12 cellular contexts compared by ENCODE assay signal in the genomic region with DNA sequence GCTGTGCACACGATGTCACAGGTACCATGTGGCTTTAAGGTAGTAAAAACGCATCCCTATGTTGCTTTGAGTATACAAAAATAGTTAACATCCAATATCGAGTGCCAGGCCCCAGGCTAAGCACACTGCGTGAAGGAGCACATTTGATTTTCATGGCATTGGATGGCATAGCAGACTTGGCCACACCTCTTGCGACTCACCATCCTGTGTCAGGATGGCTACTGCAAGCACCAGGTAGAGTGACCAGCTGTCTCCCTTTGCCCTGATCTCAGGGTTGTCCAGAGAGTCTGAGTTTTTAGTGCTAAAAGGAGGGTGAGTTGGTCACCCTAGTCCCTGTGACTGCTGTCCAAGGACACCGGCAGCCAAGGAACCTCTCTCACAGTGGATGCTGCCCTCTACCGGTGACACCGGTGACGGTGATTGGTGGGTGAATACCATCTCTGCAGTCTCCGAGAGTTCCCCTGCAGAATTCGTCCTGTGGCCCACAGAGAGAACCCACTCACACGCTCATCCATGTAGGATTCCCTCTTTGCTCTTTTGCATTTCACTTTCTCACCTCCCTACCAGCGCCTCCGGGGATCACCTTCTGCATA.
DNase-seq lines count a peak whose midpoint lies in the region; ATAC-seq, FAIRE-seq and TF ChIP-seq lines count a peak whose summit lies in the region.
"Had no signal": no experiment of that assay in that cellular context is flagged by ENCODE, and none has a peak within 500 bp of the region (broad histone marks: within the 10 kb centered on the region; RNA-seq: fewer than 3 reads in every experiment).

No MANE protein-coding gene starts in this region.

- H3K27me3 ChIP-seq in bronchial epithelial cell (ENCODE audit: control insufficient read depth, insufficient read depth, low read length) (no peaks in the 10 kb centered on the region), keratinocyte (ENCODE audit: control insufficient read depth, extremely low read depth, insufficient read depth, low read length) (no peaks in the 10 kb centered on the region), testis (no peaks in the 10 kb centered on the region)
- H3K27me3 ChIP-seq: upper lobe of left lung had no signal

- H3K4me3 ChIP-seq in bronchial epithelial cell (ENCODE audit: low read depth, low read length) = no peak overlapping the region
- no peak overlapping the region for H3K4me3 ChIP-seq in keratinocyte (ENCODE audit: control insufficient read depth in 2 of 3, extremely low read depth in 1 of 3, insufficient read depth in 2 of 3, low read depth in 1 of 3, low read length in 3 of 3)
- H3K4me3 ChIP-seq in testis = no peak overlapping the region
- H3K4me3 ChIP-seq: upper lobe of left lung had no signal

- H3K36me3 Mint-ChIP-seq in activated CD8-positive, alpha-beta T cell treated with anti-CD3 and anti-CD28 coated beads for 36 hours (ENCODE audit: low read depth) = no peaks in the 10 kb centered on the region
- H3K36me3 Mint-ChIP-seq in activated CD8-positive, alpha-beta T cell treated with anti-CD3 and anti-CD28 coated beads, Interleukin-2, amount 10 ng/mL, durations not matched to agents 7 days and 5 days (ENCODE audit: low read depth) = no peaks in the 10 kb centered on the region
- H3K36me3 Mint-ChIP-seq in activated T-helper 17 cell treated with anti-CD3 and anti-CD28 coated beads, Interleukin-2, amount 50 U/mL, for 72 hours (ENCODE audit: low read depth) = no peaks in the 10 kb centered on the region

- H3K9me3 ChIP-seq in keratinocyte (ENCODE audit: control insufficient read depth, low read depth, low read length) (no peaks in the 10 kb centered on the region), testis (no peaks in the 10 kb centered on the region)
- H3K9me3 ChIP-seq: upper lobe of left lung had no signal

- no peak overlapping the region for H3K27ac Mint-ChIP-seq in activated CD8-positive, alpha-beta T cell treated with anti-CD3 and anti-CD28 coated beads for 36 hours
- no peak overlapping the region for H3K27ac Mint-ChIP-seq in activated CD8-positive, alpha-beta T cell treated with anti-CD3 and anti-CD28 coated beads, Interleukin-2, amount 10 ng/mL, durations not matched to agents 7 days and 5 days
- no peak overlapping the region for H3K27ac Mint-ChIP-seq in activated T-helper 17 cell treated with anti-CD3 and anti-CD28 coated beads, Interleukin-2, amount 50 U/mL, for 72 hours

- no peak for TF ChIP-seq POLR2A in testis (IDR thresholded peaks at IDR 0.05)

- TF ChIP-seq CTCF in activated CD8-positive, alpha-beta T cell treated with anti-CD3 and anti-CD28 coated beads for 36 hours (IDR thresholded peaks at IDR 0.05) = no peak
- TF ChIP-seq CTCF in bronchial epithelial cell (IDR thresholded peaks at IDR 0.05; ENCODE audit: insufficient read depth, low read length, severe bottlenecking) (peak; percentile 22), keratinocyte (optimal IDR thresholded peaks at IDR 0.05 in 1 of 3, IDR thresholded peaks at IDR 0.05 in 1 of 3, conservative IDR thresholded peaks at IDR 0.05 in 1 of 3; ENCODE audit: extremely low read depth in 1 of 3, insufficient read depth in 2 of 3, low read length in 3 of 3) (peak in 1 of 3 experiments; percentile 34), testis (IDR thresholded peaks at IDR 0.05) (no peak)

- peaks cover 15% of the 10 kb centered on the region for H3K27me3 Mint-ChIP-seq in activated CD8-positive, alpha-beta T cell treated with anti-CD3 and anti-CD28 coated beads for 36 hours
- no peaks in the 10 kb centered on the region for H3K27me3 Mint-ChIP-seq in activated CD8-positive, alpha-beta T cell treated with anti-CD3 and anti-CD28 coated beads, Interleukin-2, amount 10 ng/mL, durations not matched to agents 7 days and 5 days (ENCODE audit: low read depth)
- H3K27me3 Mint-ChIP-seq in activated T-helper 17 cell treated with anti-CD3 and anti-CD28 coated beads, Interleukin-2, amount 50 U/mL, for 72 hours = peaks cover 6% of the 10 kb centered on the region

- H3K9ac ChIP-seq in keratinocyte (ENCODE audit: control insufficient read depth, extremely low read depth, insufficient read depth, low read length) = no peak overlapping the region

- H3K36me3 ChIP-seq in bronchial epithelial cell (ENCODE audit: control insufficient read depth, insufficient read depth, low read length) (no peaks in the 10 kb centered on the region), keratinocyte (ENCODE audit: control insufficient read depth in 2 of 2, extremely low read depth in 1 of 2, insufficient read depth in 2 of 2, low read length in 2 of 2) (no peaks in the 10 kb centered on the region), testis (ENCODE audit: low read depth, missing control alignments) (no peaks in the 10 kb centered on the region)
- H3K36me3 ChIP-seq: upper lobe of left lung had no signal

- no peak for ATAC-seq in activated CD8-positive, alpha-beta T cell treated with anti-CD3 and anti-CD28 coated beads for 36 hours
- no peak for ATAC-seq in activated CD8-positive, alpha-beta T cell treated with anti-CD3 and anti-CD28 coated beads, Interleukin-2, amount 10 ng/mL, durations not matched to agents 7 days and 5 days
- no peak for ATAC-seq in activated T-helper 17 cell treated with anti-CD3 and anti-CD28 coated beads, Interleukin-2, amount 50 U/mL, for 72 hours (replicated peaks)

- no peak overlapping the region for H3K4me3 Mint-ChIP-seq in activated CD8-positive, alpha-beta T cell treated with anti-CD3 and anti-CD28 coated beads for 36 hours
- H3K4me3 Mint-ChIP-seq in activated CD8-positive, alpha-beta T cell treated with anti-CD3 and anti-CD28 coated beads, Interleukin-2, amount 10 ng/mL, durations not matched to agents 7 days and 5 days = no peak overlapping the region
- H3K4me3 Mint-ChIP-seq in activated T-helper 17 cell treated with anti-CD3 and anti-CD28 coated beads, Interleukin-2, amount 50 U/mL, for 72 hours = no peak overlapping the region

- peaks cover 4% of the 10 kb centered on the region for H3K79me2 ChIP-seq in keratinocyte (ENCODE audit: control insufficient read depth, insufficient read depth, low read length)

- FAIRE-seq in bronchial epithelial cell (lab: Jason Lieb, UNC) = no peak
- peak; percentile 26 for FAIRE-seq in keratinocyte (lab: Jason Lieb, UNC)

- no peaks in the 10 kb centered on the region for H3K9me3 Mint-ChIP-seq in activated CD8-positive, alpha-beta T cell treated with anti-CD3 and anti-CD28 coated beads for 36 hours
- H3K9me3 Mint-ChIP-seq in activated CD8-positive, alpha-beta T cell treated with anti-CD3 and anti-CD28 coated beads, Interleukin-2, amount 10 ng/mL, durations not matched to agents 7 days and 5 days (ENCODE audit: insufficient read depth) = no peaks in the 10 kb centered on the region
- H3K9me3 Mint-ChIP-seq in activated T-helper 17 cell treated with anti-CD3 and anti-CD28 coated beads, Interleukin-2, amount 50 U/mL, for 72 hours = peaks cover under 1% of the 10 kb centered on the region

- no peaks in the 10 kb centered on the region for H3K9me1 ChIP-seq in keratinocyte (ENCODE audit: control insufficient read depth, extremely low read depth, insufficient read depth, low read length)

- 89 to 92% methylated on average over 14 of the region's 14 CpGs for whole genome bisulfite sequencing in testis, 2 donors

- no peaks in the 10 kb centered on the region for H4K20me1 ChIP-seq in keratinocyte (ENCODE audit: control insufficient read depth, extremely low read depth, insufficient read depth, low read length)

- H3K27ac ChIP-seq in keratinocyte (ENCODE audit: control insufficient read depth, insufficient read depth, low read length) (no peak overlapping the region), testis (no peak overlapping the region)
- H3K27ac ChIP-seq: upper lobe of left lung had no signal

- POLR2A ChIA-PET in activated CD8-positive, alpha-beta T cell treated with anti-CD3 and anti-CD28 coated beads for 36 hours (lab: Charles Lee) = no interaction called here
- POLR2A ChIA-PET in activated CD8-positive, alpha-beta T cell treated with anti-CD3 and anti-CD28 coated beads, Interleukin-2, amount 10 ng/mL, durations not matched to agents 7 days and 5 days (lab: Charles Lee) = no interaction called here

- intact Hi-C loops in activated CD8-positive, alpha-beta T cell treated with anti-CD3 and anti-CD28 coated beads for 36 hours (cut with micrococcal nuclease) = no loop called here
- intact Hi-C loops in testis (cut with DNase I; ENCODE audit: low total_unique reads) = no loop called here

- dilution Hi-C loops in keratinocyte (cut with MboI; ENCODE audit: extremely low pct_ligation_motif_present, low sequenced_read_pairs) = no loop called here

- H2AFZ ChIP-seq in keratinocyte (ENCODE audit: control insufficient read depth, low read length) = no peak overlapping the region

- no peak overlapping the region for H3K4me2 ChIP-seq in keratinocyte (ENCODE audit: control insufficient read depth, extremely low read depth, insufficient read depth, low read depth, low read length)

- H3K4me1 ChIP-seq in keratinocyte (ENCODE audit: control insufficient read depth, extremely low read depth, insufficient read depth, low read length) (peaks cover 8% of the 10 kb centered on the region), testis (no peaks in the 10 kb centered on the region)

- peak; percentile 2 for DNase-seq in activated CD8-positive, alpha-beta T cell treated with anti-CD3 and anti-CD28 coated beads for 36 hours
- no peak for DNase-seq in activated CD8-positive, alpha-beta T cell treated with anti-CD3 and anti-CD28 coated beads, Interleukin-2, amount 10 ng/mL, durations not matched to agents 7 days and 5 days
- DNase-seq in bronchial epithelial cell (ENCODE audit: low read depth) (peak; percentile 34), keratinocyte (ENCODE audit: low read depth, low spot score) (no peak), testis (peak; percentile 25), islet precursor cell (no peak), NCI-H748 (lab: John Stamatoyannopoulos, UW; ENCODE audit: unreplicated experiment) (no peak)
- DNase-seq: DMS153; effector memory CD4-positive, alpha-beta T cell; NCI-H2227 treated with DMSO at 0.1 percent for 48 hours; upper lobe of left lung had no signal

- no peaks in the 10 kb centered on the region for H3K4me1 Mint-ChIP-seq in activated CD8-positive, alpha-beta T cell treated with anti-CD3 and anti-CD28 coated beads for 36 hours (ENCODE audit: low read depth)
- H3K4me1 Mint-ChIP-seq in activated CD8-positive, alpha-beta T cell treated with anti-CD3 and anti-CD28 coated beads, Interleukin-2, amount 10 ng/mL, durations not matched to agents 7 days and 5 days (ENCODE audit: low read depth) = no peaks in the 10 kb centered on the region
- no peaks in the 10 kb centered on the region for H3K4me1 Mint-ChIP-seq in activated T-helper 17 cell treated with anti-CD3 and anti-CD28 coated beads, Interleukin-2, amount 50 U/mL, for 72 hours

- CTCF ChIA-PET in activated CD8-positive, alpha-beta T cell treated with anti-CD3 and anti-CD28 coated beads for 36 hours (lab: Charles Lee) = no interaction called here
- CTCF ChIA-PET in activated CD8-positive, alpha-beta T cell treated with anti-CD3 and anti-CD28 coated beads, Interleukin-2, amount 10 ng/mL, durations not matched to agents 7 days and 5 days (lab: Charles Lee) = no interaction called here

Comparison
In these comparisons a context has a peak if more than half of its experiments do, and no peak if none do; other contexts are left out.
1. DNase-seq: peak in activated CD8-positive, alpha-beta T cell treated with anti-CD3 and anti-CD28 coated beads for 36 hours (single experiment), bronchial epithelial cell (single experiment) and testis (single experiment); none in activated CD8-positive, alpha-beta T cell treated with anti-CD3 and anti-CD28 coated beads, Interleukin-2, amount 10 ng/mL, durations not matched to agents 7 days and 5 days (single experiment), keratinocyte (single experiment), islet precursor cell (single experiment) and NCI-H748 (single experiment).